1 cellular context compared by ENCODE assay signal in the genomic region with DNA sequence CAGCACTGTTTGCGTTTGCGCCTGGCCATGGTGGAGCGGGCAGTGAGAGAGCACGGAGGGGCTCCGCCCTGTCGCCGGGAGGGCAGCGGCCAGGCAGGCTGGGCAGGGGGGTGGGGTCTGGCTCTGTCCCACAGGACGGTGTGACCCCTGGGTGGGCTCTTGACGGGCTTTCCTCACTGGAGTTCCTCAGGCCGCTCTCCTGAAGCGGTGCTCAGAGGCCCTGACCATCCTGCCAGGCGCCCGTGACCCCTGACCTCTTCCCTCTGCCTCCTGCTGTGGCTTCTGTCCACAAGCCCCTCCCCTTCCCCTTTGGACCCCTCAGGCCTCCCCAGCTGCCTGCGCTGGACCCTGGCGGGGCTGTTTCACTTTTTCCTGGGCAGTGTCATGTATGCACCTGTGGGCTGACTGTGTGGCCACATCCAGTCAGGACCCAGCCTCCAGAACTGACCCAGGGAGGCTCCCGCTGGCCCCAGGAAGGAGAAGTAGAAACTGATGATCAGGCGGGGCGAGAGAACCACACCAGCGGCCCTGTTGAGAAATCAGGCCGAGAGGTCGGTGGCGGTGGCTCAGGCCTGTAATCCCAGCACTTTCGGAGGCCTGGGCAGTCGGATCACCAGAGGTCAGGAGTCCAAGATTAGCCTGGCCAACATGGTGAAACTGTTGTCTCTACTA.
TF ChIP-seq lines count a peak whose summit lies in the region.

No MANE protein-coding gene starts in this region.

TF ChIP-seq in HepG2, 621 proteins besides CTCF, POLR2A, EP300 and RAD21 (continued from another document and continues in another):
- TF ChIP-seq STAT6 (CRISPR knock-in tag; IDR thresholded peaks at IDR 0.05; ENCODE audit: borderline replicate concordance) (no peak; the same call in 1 of the 2 replicates), HNRNPL (IDR thresholded peaks at IDR 0.05; ENCODE audit: low read depth, low read length) (peak; percentile 96), CBFB (CRISPR knock-in tag; IDR thresholded peaks at IDR 0.05) (peak; percentile 91; the same call in 1 of the 2 replicates), NFIB (CRISPR knock-in tag; IDR thresholded peaks at IDR 0.05; ENCODE audit: borderline replicate concordance) (no peak), NFYC (CRISPR knock-in tag; IDR thresholded peaks at IDR 0.05) (0 out of 2 replicates have a peak, but pooled peaks have one; percentile 9), FOSL2 (CRISPR knock-in tag; IDR thresholded peaks at IDR 0.05) (peak; percentile 51), MZF1 (CRISPR knock-in tag; IDR thresholded peaks at IDR 0.05; ENCODE audit: borderline replicate concordance) (no peak), SAP130 (CRISPR knock-in tag; IDR thresholded peaks at IDR 0.05; ENCODE audit: low read depth) (peak; percentile 98), FOSL1 (CRISPR knock-in tag; IDR thresholded peaks at IDR 0.05; ENCODE audit: borderline replicate concordance) (no peak; the same call in 1 of the 2 replicates), HNF4A (CRISPR knock-in tag; IDR thresholded peaks at IDR 0.05) (peak; percentile 93), HHEX (CRISPR knock-in tag; IDR thresholded peaks at IDR 0.05) (0 out of 2 replicates have a peak, but pooled peaks have one; percentile 8), SNAPC2 (CRISPR knock-in tag; IDR thresholded peaks at IDR 0.05) (no peak), MATR3 (CRISPR knock-in tag; IDR thresholded peaks at IDR 0.05) (no peak), ZNF747 (CRISPR knock-in tag; IDR thresholded peaks at IDR 0.05; ENCODE audit: borderline replicate concordance) (no peak; the same call in 1 of the 2 replicates), CEBPZ (IDR thresholded peaks at IDR 0.05; ENCODE audit: low read length) (no peak), SCMH1 (CRISPR knock-in tag; IDR thresholded peaks at IDR 0.05; ENCODE audit: borderline replicate concordance) (no peak), ZNF138 (CRISPR knock-in tag; IDR thresholded peaks at IDR 0.05; ENCODE audit: low read depth) (no peak; the same call in 1 of the 2 replicates), NR1H2 (CRISPR knock-in tag; IDR thresholded peaks at IDR 0.05; ENCODE audit: borderline replicate concordance, low read depth) (no peak), ZNF703 (CRISPR knock-in tag; IDR thresholded peaks at IDR 0.05; ENCODE audit: borderline replicate concordance) (no peak; the same call in 1 of the 2 replicates), ZNF143 (CRISPR knock-in tag; IDR thresholded peaks at IDR 0.05) (no peak; the same call in 1 of the 2 replicates), ZNF441 (CRISPR knock-in tag; IDR thresholded peaks at IDR 0.05; ENCODE audit: borderline replicate concordance) (peak; percentile 34; the same call in 1 of the 2 replicates), HDAC2 (CRISPR knock-in tag; IDR thresholded peaks at IDR 0.05) (peak; percentile 82), ZNF672 (CRISPR knock-in tag; IDR thresholded peaks at IDR 0.05) (no peak), ZNF7 (CRISPR knock-in tag; IDR thresholded peaks at IDR 0.05) (no peak), HES4 (CRISPR knock-in tag; IDR thresholded peaks at IDR 0.05; ENCODE audit: borderline replicate concordance) (no peak; the same call in none of the 2 replicates), ZFAT (CRISPR knock-in tag; conservative IDR thresholded peaks at IDR 0.05) (no peak)
- TF ChIP-seq, protein P1, sequence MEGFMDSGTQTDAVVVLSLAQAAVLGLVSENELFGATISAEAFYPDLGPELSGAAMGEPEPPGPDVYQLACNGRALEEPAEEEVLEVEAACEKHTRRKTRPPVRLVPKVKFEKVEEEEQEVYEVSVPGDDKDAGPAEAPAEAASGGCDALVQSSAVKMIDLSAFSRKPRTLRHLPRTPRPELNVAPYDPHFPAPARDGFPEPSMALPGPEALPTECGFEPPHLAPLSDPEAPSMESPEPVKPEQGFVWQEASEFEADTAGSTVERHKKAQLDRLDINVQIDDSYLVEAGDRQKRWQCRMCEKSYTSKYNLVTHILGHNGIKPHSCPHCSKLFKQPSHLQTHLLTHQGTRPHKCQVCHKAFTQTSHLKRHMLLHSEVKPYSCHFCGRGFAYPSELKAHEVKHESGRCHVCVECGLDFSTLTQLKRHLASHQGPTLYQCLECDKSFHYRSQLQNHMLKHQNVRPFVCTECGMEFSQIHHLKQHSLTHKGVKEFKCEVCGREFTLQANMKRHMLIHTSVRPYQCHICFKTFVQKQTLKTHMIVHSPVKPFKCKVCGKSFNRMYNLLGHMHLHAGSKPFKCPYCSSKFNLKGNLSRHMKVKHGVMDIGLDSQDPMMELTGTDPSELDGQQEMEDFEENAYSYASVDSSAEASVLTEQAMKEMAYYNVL (CRISPR knock-in tag; IDR thresholded peaks at IDR 0.05; ENCODE audit: borderline replicate concordance): peak; percentile 83
- TF ChIP-seq, protein P2, sequence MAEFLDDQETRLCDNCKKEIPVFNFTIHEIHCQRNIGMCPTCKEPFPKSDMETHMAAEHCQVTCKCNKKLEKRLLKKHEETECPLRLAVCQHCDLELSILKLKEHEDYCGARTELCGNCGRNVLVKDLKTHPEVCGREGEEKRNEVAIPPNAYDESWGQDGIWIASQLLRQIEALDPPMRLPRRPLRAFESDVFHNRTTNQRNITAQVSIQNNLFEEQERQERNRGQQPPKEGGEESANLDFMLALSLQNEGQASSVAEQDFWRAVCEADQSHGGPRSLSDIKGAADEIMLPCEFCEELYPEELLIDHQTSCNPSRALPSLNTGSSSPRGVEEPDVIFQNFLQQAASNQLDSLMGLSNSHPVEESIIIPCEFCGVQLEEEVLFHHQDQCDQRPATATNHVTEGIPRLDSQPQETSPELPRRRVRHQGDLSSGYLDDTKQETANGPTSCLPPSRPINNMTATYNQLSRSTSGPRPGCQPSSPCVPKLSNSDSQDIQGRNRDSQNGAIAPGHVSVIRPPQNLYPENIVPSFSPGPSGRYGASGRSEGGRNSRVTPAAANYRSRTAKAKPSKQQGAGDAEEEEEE (CRISPR knock-in tag; IDR thresholded peaks at IDR 0.05; ENCODE audit: borderline replicate concordance): no peak
- TF ChIP-seq, protein P3, sequence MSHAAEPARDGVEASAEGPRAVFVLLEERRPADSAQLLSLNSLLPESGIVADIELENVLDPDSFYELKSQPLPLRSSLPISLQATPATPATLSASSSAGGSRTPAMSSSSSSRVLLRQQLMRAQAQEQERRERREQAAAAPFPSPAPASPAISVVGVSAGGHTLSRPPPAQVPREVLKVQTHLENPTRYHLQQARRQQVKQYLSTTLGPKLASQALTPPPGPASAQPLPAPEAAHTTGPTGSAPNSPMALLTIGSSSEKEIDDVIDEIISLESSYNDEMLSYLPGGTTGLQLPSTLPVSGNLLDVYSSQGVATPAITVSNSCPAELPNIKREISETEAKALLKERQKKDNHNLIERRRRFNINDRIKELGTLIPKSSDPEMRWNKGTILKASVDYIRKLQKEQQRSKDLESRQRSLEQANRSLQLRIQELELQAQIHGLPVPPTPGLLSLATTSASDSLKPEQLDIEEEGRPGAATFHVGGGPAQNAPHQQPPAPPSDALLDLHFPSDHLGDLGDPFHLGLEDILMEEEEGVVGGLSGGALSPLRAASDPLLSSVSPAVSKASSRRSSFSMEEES (CRISPR knock-in tag; IDR thresholded peaks at IDR 0.05): peak; percentile 82
- TF ChIP-seq, protein P4, sequence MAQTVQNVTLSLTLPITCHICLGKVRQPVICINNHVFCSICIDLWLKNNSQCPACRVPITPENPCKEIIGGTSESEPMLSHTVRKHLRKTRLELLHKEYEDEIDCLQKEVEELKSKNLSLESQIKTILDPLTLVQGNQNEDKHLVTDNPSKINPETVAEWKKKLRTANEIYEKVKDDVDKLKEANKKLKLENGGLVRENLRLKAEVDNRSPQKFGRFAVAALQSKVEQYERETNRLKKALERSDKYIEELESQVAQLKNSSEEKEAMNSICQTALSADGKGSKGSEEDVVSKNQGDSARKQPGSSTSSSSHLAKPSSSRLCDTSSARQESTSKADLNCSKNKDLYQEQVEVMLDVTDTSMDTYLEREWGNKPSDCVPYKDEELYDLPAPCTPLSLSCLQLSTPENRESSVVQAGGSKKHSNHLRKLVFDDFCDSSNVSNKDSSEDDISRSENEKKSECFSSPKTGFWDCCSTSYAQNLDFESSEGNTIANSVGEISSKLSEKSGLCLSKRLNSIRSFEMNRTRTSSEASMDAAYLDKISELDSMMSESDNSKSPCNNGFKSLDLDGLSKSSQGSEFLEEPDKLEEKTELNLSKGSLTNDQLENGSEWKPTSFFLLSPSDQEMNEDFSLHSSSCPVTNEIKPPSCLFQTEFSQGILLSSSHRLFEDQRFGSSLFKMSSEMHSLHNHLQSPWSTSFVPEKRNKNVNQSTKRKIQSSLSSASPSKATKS (CRISPR knock-in tag; IDR thresholded peaks at IDR 0.05): no peak
- TF ChIP-seq, protein P5, sequence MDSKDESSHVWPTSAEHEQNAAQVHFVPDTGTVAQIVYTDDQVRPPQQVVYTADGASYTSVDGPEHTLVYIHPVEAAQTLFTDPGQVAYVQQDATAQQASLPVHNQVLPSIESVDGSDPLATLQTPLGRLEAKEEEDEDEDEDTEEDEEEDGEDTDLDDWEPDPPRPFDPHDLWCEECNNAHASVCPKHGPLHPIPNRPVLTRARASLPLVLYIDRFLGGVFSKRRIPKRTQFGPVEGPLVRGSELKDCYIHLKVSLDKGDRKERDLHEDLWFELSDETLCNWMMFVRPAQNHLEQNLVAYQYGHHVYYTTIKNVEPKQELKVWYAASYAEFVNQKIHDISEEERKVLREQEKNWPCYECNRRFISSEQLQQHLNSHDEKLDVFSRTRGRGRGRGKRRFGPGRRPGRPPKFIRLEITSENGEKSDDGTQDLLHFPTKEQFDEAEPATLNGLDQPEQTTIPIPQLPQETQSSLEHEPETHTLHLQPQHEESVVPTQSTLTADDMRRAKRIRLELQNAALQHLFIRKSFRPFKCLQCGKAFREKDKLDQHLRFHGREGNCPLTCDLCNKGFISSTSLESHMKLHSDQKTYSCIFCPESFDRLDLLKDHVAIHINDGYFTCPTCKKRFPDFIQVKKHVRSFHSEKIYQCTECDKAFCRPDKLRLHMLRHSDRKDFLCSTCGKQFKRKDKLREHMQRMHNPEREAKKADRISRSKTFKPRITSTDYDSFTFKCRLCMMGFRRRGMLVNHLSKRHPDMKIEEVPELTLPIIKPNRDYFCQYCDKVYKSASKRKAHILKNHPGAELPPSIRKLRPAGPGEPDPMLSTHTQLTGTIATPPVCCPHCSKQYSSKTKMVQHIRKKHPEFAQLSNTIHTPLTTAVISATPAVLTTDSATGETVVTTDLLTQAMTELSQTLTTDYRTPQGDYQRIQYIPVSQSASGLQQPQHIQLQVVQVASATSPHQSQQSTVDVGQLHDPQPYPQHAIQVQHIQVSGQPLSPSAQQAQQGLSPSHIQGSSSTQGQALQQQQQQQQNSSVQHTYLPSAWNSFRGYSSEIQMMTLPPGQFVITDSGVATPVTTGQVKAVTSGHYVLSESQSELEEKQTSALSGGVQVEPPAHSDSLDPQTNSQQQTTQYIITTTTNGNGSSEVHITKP (CRISPR knock-in tag; IDR thresholded peaks at IDR 0.05; ENCODE audit: low read depth): peak; percentile 69; the same call in 1 of the 2 replicates
- TF ChIP-seq, protein P6, sequence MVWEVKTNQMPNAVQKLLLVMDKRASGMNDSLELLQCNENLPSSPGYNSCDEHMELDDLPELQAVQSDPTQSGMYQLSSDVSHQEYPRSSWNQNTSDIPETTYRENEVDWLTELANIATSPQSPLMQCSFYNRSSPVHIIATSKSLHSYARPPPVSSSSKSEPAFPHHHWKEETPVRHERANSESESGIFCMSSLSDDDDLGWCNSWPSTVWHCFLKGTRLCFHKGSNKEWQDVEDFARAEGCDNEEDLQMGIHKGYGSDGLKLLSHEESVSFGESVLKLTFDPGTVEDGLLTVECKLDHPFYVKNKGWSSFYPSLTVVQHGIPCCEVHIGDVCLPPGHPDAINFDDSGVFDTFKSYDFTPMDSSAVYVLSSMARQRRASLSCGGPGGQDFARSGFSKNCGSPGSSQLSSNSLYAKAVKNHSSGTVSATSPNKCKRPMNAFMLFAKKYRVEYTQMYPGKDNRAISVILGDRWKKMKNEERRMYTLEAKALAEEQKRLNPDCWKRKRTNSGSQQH (CRISPR knock-in tag; IDR thresholded peaks at IDR 0.05; ENCODE audit: low read depth): peak; percentile 86; the same call in 1 of the 2 replicates
- TF ChIP-seq, protein P7, sequence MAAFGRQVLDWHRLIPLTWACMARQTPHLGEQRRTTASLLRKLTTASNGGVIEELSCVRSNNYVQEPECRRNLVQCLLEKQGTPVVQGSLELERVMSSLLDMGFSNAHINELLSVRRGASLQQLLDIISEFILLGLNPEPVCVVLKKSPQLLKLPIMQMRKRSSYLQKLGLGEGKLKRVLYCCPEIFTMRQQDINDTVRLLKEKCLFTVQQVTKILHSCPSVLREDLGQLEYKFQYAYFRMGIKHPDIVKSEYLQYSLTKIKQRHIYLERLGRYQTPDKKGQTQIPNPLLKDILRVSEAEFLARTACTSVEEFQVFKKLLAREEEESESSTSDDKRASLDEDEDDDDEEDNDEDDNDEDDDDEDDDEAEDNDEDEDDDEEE (CRISPR knock-in tag; IDR thresholded peaks at IDR 0.05): peak; percentile 60; the same call in 1 of the 2 replicates
